ENCODE assay signal across 1 cellular context in genomic region chr10:30422296-30422695, GRCh38.
TF ChIP-seq lines count a peak whose summit lies in the region.

No MANE protein-coding gene starts in this region.

TF ChIP-seq in GM12878, 131 proteins besides CTCF, POLR2A, EP300 and RAD21:
- TF ChIP-seq IRF5 (IDR thresholded peaks at IDR 0.05; ENCODE audit: borderline replicate concordance) (no peak), CREB1 (IDR thresholded peaks at IDR 0.05; ENCODE audit: low read depth) (0 out of 2 replicates have a peak, but pooled peaks have one; percentile 36)
